Comparison of ENCODE assay signal across 8 cellular contexts in the genomic region with DNA sequence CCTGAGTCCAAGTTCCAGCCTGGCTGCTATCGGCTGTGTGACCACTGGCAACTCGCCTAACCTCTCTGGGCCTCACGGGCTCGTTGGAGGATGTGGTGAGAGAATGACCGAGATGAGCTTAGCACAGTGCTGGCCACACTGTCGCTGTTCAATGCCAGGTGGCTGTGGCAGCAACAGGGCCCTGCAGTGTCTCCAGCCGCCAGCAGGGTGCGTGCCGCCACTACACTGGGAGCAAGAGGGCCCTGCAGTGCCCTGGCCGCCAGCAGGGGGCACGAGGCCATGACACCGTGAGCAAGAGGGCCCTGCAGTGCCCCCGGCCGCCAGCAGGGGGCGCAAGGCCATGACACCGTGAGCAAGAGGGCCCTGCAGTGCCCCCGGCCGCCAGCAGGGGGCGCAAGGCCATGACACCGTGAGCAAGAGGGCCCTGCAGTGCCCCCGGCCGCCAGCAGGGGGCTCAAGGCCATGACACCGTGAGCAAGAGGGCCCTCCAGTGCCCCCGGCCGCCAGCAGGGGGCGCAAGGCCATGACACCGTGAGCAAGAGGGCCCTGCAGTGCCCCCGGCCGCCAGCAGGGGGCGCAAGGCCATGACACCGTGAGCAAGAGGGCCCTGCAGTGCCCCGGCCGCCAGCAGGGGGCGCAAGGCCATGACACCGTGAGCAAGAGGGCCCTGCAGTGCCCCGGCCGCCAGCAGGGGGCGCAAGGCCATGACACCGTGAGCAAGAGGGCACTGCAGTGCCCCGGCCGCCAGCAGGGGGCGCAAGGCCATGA.
DNase-seq lines count a peak whose midpoint lies in the region; ATAC-seq and TF ChIP-seq lines count a peak whose summit lies in the region.
"Not testable (repeated sequence)": the region's sequence is repeated elsewhere in the genome, so short reads cannot be mapped to it uniquely, and the experiment has no call there.

No MANE protein-coding gene starts in this region.

- peak; percentile 53 for ATAC-seq in GM18499 (IDR thresholded peaks at IDR 0.05; ENCODE audit: insufficient read depth, unreplicated experiment)
- peak; percentile 71 for ATAC-seq in HG02763 (IDR thresholded peaks at IDR 0.05; ENCODE audit: unreplicated experiment)
- peak; percentile 69 for ATAC-seq in HG03439 (IDR thresholded peaks at IDR 0.05; ENCODE audit: unreplicated experiment)
- ATAC-seq in activated T-helper 17 cell treated with anti-CD3 and anti-CD28 coated beads, Interleukin-2, amount 50 U/mL, for 72 hours (replicated peaks), result peak; percentile 66
- peak; percentile 29 for ATAC-seq in memory B cell (ENCODE audit: low read depth)

- WGBS in testis, 2 donors, result 50 to 60% methylated on average over 5 to 10 of the region's 42 CpGs

- TF ChIP-seq POLR2A in testis (IDR thresholded peaks at IDR 0.05), result not testable (repeated sequence)

- H3K4me1 Mint-ChIP-seq in activated T-helper 17 cell treated with anti-CD3 and anti-CD28 coated beads, Interleukin-2, amount 50 U/mL, for 72 hours; memory B cell: not testable (repeated sequence)

- peak; percentile 92 for TF ChIP-seq CTCF in GM20000 (IDR thresholded peaks at IDR 0.05; ENCODE audit: extremely low read depth, missing control alignments)
- peak in 2 of 3 experiments; percentile 23 to 32 for TF ChIP-seq CTCF in testis (IDR thresholded peaks at IDR 0.05)

- not testable (repeated sequence) for H3K36me3 ChIP-seq in testis (ENCODE audit: low read depth, missing control alignments)

- not testable (repeated sequence) for H3K27me3 ChIP-seq in testis

- H3K9me3 Mint-ChIP-seq in activated T-helper 17 cell treated with anti-CD3 and anti-CD28 coated beads, Interleukin-2, amount 50 U/mL, for 72 hours; memory B cell: not testable (repeated sequence)

- not testable (repeated sequence) for H3K27ac ChIP-seq in testis

- not testable (repeated sequence) for H3K4me3 Mint-ChIP-seq in activated T-helper 17 cell treated with anti-CD3 and anti-CD28 coated beads, Interleukin-2, amount 50 U/mL, for 72 hours; memory B cell

- H3K36me3 Mint-ChIP-seq in activated T-helper 17 cell treated with anti-CD3 and anti-CD28 coated beads, Interleukin-2, amount 50 U/mL, for 72 hours (ENCODE audit: low read depth); memory B cell: not testable (repeated sequence)

- DNase-seq in GM20000 (ENCODE audit: low spot score), result not testable (repeated sequence)
- peak; percentile 11 for DNase-seq in OCI-M1 (lab: John Stamatoyannopoulos, UW)
- DNase-seq in memory B cell (ENCODE audit: low spot score in 2 of 2), result peak; percentile 51 to 52
- peak; percentile 34 for DNase-seq in testis

- H3K4me1 ChIP-seq in testis, result not testable (repeated sequence)

- not testable (repeated sequence) for H3K9me3 ChIP-seq in testis

- H3K4me3 ChIP-seq in testis, result not testable (repeated sequence)

- not testable (repeated sequence) for H3K27ac Mint-ChIP-seq in activated T-helper 17 cell treated with anti-CD3 and anti-CD28 coated beads, Interleukin-2, amount 50 U/mL, for 72 hours; memory B cell

- intact Hi-C loops in testis (cut with DNase I; ENCODE audit: low total_unique reads), result not testable (repeated sequence)

- H3K27me3 Mint-ChIP-seq in activated T-helper 17 cell treated with anti-CD3 and anti-CD28 coated beads, Interleukin-2, amount 50 U/mL, for 72 hours; memory B cell: not testable (repeated sequence)
